7 cellular contexts compared by ENCODE assay signal in the genomic region with DNA sequence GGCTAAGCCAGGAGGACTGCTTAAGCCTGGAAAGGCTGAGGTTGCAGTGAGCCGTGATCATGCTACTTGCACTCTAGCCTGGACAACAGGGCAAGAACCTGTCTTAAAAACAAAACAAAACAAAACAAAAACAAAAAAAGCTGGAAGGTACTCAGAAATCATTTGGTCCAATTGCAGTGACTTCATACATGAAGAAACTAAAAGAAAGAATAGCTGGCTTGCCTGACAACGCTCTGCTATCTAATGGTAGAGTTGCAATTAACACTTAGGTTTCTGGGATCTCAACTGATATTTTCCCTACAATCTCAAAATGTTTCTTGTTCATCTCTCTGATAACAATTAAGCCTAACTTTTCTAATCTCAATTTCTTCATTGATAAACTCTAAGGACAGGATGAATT.
"Had no signal": no experiment of that assay in that cellular context is flagged by ENCODE, and none has a peak within 500 bp of the region (broad histone marks: within the 10 kb centered on the region; RNA-seq: fewer than 3 reads in every experiment).

No MANE protein-coding gene starts in this region.

- H3K4me3 ChIP-seq: GM23248, HAP-1, K562 had no signal

- H3K9me3 ChIP-seq: HAP-1 had no signal

- ATAC-seq: HCT116, K562 had no signal

- DNase-seq: GM23248, GOT3, H7, IMR-90 had no signal

- H3K27ac ChIP-seq: GM23248 had no signal

- H3K36me3 ChIP-seq: HAP-1 had no signal
